17 cellular contexts compared by ENCODE assay signal in the genomic region with DNA sequence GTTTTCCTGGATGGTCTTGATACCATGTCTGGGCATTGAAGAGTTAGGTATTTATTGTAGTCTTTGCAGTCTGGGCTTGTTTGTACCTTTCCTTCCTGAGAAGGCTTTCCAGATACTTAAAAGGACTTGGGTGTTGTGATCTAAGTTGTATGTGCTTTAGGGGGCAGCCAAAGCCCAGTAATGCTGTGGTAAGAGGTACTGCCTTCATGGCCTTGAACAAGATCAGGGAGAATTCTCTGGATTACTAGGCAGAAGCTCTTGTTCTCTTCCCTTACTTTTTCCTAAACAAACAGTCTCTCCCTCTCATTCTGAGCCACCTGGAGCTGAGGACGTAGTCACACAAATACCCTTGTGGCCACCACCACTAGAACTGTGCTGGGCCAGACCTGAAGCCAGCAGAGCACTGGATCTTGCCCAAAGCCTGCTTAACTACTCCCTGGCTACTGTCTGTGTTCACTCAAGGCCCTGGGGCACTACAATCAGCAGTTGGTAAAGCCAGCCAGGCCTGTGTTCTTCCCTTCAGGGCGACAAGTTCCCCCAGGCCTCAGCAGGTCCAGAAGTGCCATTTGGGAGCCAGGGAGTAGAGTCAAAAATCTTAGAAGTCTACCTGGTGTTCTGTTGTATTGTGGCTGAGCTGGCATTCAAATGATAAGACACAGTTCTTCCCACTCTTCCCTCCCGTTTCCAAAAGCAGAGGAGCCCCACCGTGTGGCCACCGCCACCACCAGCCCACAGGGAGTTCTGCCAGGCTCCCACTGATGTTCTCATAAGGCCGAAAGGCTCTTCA. TPM values are rescaled to one million over a fixed set of nuclear protein-coding genes. Genes with fewer than 3 reads are reported as not detected.
A peak's percentile ranks its signal among the peaks of the same experiment; 100 is the strongest.
DNase-seq lines count a peak whose midpoint lies in the region; TF ChIP-seq lines count a peak whose summit lies in the region.
"Had no signal": no experiment of that assay in that cellular context is flagged by ENCODE, and none has a peak within 500 bp of the region (broad histone marks: within the 10 kb centered on the region; RNA-seq: fewer than 3 reads in every experiment).

No MANE protein-coding gene starts in this region.

- CTCF ChIA-PET in activated naive CD4-positive, alpha-beta T cell treated with anti-CD3 and anti-CD28 coated beads for 36 hours (lab: Charles Lee): interaction anchor here (0.6 to 1.8 kb wide), 4 partner anchors 17 to 280 kb away, joined by 3 to 6 read pairs (median 4); no protein-coding TSS in a partner anchor
- CTCF ChIA-PET in activated naive CD4-positive, alpha-beta T cell treated with anti-CD3 and anti-CD28 coated beads, Interleukin-2, amount 10 ng/mL, durations not matched to agents 7 days and 5 days (lab: Charles Lee): interaction anchor here (1.2 to 1.6 kb wide), 2 partner anchors 10 to 271 kb away, joined by 3 to 4 read pairs; partner anchors contain the start of gene NFKBIA

- no peak for DNase-seq in activated naive CD4-positive, alpha-beta T cell treated with anti-CD3 and anti-CD28 coated beads for 36 hours
- no peak for DNase-seq in activated naive CD4-positive, alpha-beta T cell treated with anti-CD3 and anti-CD28 coated beads, Interleukin-2, amount 10 ng/mL, durations not matched to agents 7 days and 5 days
- DNase-seq in SK-MEL-5 (ENCODE audit: low read depth, low spot score): peak; percentile 47
- DNase-seq in endothelial cell (ENCODE audit: low spot score): no peak
- DNase-seq in substantia nigra (lab: John Stamatoyannopoulos, UW): peak in 1 of 49 donors; percentile 3
- no peak for DNase-seq in ecto neural progenitor cell (ENCODE audit: low spot score)
- no peak for DNase-seq in ACHN
- DNase-seq in SHP77 (lab: John Stamatoyannopoulos, UW): no peak
- DNase-seq: activated CD4-positive, alpha-beta memory T cell treated with anti-CD3 and anti-CD28 coated beads, Interleukin-2, amount 10 ng/mL, durations not matched to agents 7 days and 5 days; cerebellar nuclear complex; foreskin keratinocyte; IMR-90; MM.1S; NCI-H226; SW 1271 had no signal

- peak overlapping the region; percentile 54 for H3K27ac Mint-ChIP-seq in activated naive CD4-positive, alpha-beta T cell treated with anti-CD3 and anti-CD28 coated beads for 36 hours
- no peak overlapping the region for H3K27ac Mint-ChIP-seq in activated naive CD4-positive, alpha-beta T cell treated with anti-CD3 and anti-CD28 coated beads, Interleukin-2, amount 10 ng/mL, durations not matched to agents 7 days and 5 days
- peak overlapping the region; percentile 61 for H3K27ac Mint-ChIP-seq in endothelial cell (ENCODE audit: unreplicated experiment)
- H3K27ac Mint-ChIP-seq: activated CD4-positive, alpha-beta memory T cell treated with anti-CD3 and anti-CD28 coated beads, Interleukin-2, amount 10 ng/mL, durations not matched to agents 7 days and 5 days; neural progenitor cell had no signal

- no peaks in the 10 kb centered on the region for H3K9me3 Mint-ChIP-seq in activated naive CD4-positive, alpha-beta T cell treated with anti-CD3 and anti-CD28 coated beads for 36 hours
- H3K9me3 Mint-ChIP-seq in activated naive CD4-positive, alpha-beta T cell treated with anti-CD3 and anti-CD28 coated beads, Interleukin-2, amount 10 ng/mL, durations not matched to agents 7 days and 5 days: peaks cover 7% of the 10 kb centered on the region
- no peaks in the 10 kb centered on the region for H3K9me3 Mint-ChIP-seq in endothelial cell (ENCODE audit: unreplicated experiment)
- H3K9me3 Mint-ChIP-seq: activated CD4-positive, alpha-beta memory T cell treated with anti-CD3 and anti-CD28 coated beads, Interleukin-2, amount 10 ng/mL, durations not matched to agents 7 days and 5 days had no signal

- no peak for TF ChIP-seq CTCF in endothelial cell (IDR thresholded peaks at IDR 0.05; ENCODE audit: unreplicated experiment)

- intact Hi-C loops in activated naive CD4-positive, alpha-beta T cell treated with anti-CD3 and anti-CD28 coated beads for 36 hours (cut with micrococcal nuclease): no loop called here

- H3K27me3 Mint-ChIP-seq in activated naive CD4-positive, alpha-beta T cell treated with anti-CD3 and anti-CD28 coated beads for 36 hours (ENCODE audit: low read depth): no peaks in the 10 kb centered on the region
- no peaks in the 10 kb centered on the region for H3K27me3 Mint-ChIP-seq in activated naive CD4-positive, alpha-beta T cell treated with anti-CD3 and anti-CD28 coated beads, Interleukin-2, amount 10 ng/mL, durations not matched to agents 7 days and 5 days
- H3K27me3 Mint-ChIP-seq in endothelial cell (ENCODE audit: unreplicated experiment): peaks cover 4% of the 10 kb centered on the region
- H3K27me3 Mint-ChIP-seq: activated CD4-positive, alpha-beta memory T cell treated with anti-CD3 and anti-CD28 coated beads, Interleukin-2, amount 10 ng/mL, durations not matched to agents 7 days and 5 days had no signal

- H3K4me1 Mint-ChIP-seq in activated naive CD4-positive, alpha-beta T cell treated with anti-CD3 and anti-CD28 coated beads for 36 hours (ENCODE audit: low read depth): peaks cover 18% of the 10 kb centered on the region
- H3K4me1 Mint-ChIP-seq in activated naive CD4-positive, alpha-beta T cell treated with anti-CD3 and anti-CD28 coated beads, Interleukin-2, amount 10 ng/mL, durations not matched to agents 7 days and 5 days: peaks cover 8% of the 10 kb centered on the region
- H3K4me1 Mint-ChIP-seq in endothelial cell (ENCODE audit: unreplicated experiment): peaks cover 10% of the 10 kb centered on the region
- H3K4me1 Mint-ChIP-seq: neural progenitor cell had no signal

- in situ Hi-C loops in SK-MEL-5 (cut with HindIII; ENCODE audit: low pct_unique_long_range_greater_than_20kb, low sequenced_read_pairs): no loop called here
- in situ Hi-C loops in ACHN (cut with HindIII; ENCODE audit: low pct_ligation_motif_present, low pct_unique_long_range_greater_than_20kb, low sequenced_read_pairs): no loop called here

- H3K27ac ChIP-seq in substantia nigra (ENCODE audit: low read depth, low read length, poor library complexity, severe bottlenecking): peak overlapping the region; percentile 79
- H3K27ac ChIP-seq: foreskin keratinocyte, neural progenitor cell, VCaP had no signal

- peaks cover 30% of the 10 kb centered on the region for H3K36me3 Mint-ChIP-seq in activated naive CD4-positive, alpha-beta T cell treated with anti-CD3 and anti-CD28 coated beads for 36 hours (ENCODE audit: low read depth)
- peaks cover 52% of the 10 kb centered on the region for H3K36me3 Mint-ChIP-seq in activated naive CD4-positive, alpha-beta T cell treated with anti-CD3 and anti-CD28 coated beads, Interleukin-2, amount 10 ng/mL, durations not matched to agents 7 days and 5 days
- peaks cover 32% of the 10 kb centered on the region for H3K36me3 Mint-ChIP-seq in endothelial cell (ENCODE audit: low read depth, unreplicated experiment)

- no peak overlapping the region for H3K4me3 Mint-ChIP-seq in activated naive CD4-positive, alpha-beta T cell treated with anti-CD3 and anti-CD28 coated beads for 36 hours
- no peak overlapping the region for H3K4me3 Mint-ChIP-seq in activated naive CD4-positive, alpha-beta T cell treated with anti-CD3 and anti-CD28 coated beads, Interleukin-2, amount 10 ng/mL, durations not matched to agents 7 days and 5 days
- H3K4me3 Mint-ChIP-seq in endothelial cell (ENCODE audit: unreplicated experiment): peak overlapping the region; percentile 72
- H3K4me3 Mint-ChIP-seq: activated CD4-positive, alpha-beta memory T cell treated with anti-CD3 and anti-CD28 coated beads, Interleukin-2, amount 10 ng/mL, durations not matched to agents 7 days and 5 days; neural progenitor cell had no signal

RNA-seq across cellular contexts. Expression of gene PRORP, which starts 11.4 kb away (rescaled TPM):
- 10 to 100 TPM; 37.9 to 40.8 TPM for total RNA-seq in activated naive CD4-positive, alpha-beta T cell treated with anti-CD3 and anti-CD28 coated beads for 36 hours
- total RNA-seq in SK-MEL-5 (2014; rRNA removed; shearing (Covaris generic)): 32.7 and 36.8 TPM in 2 replicates
- polyA plus RNA-seq in SK-MEL-5 (2015; cell fraction: cytosol; rRNA removed): 17.3 and 17.9 TPM in 2 replicates
- 19.3 and 20.7 TPM in 2 replicates for polyA plus RNA-seq in SK-MEL-5 (2015; cell fraction: nucleus; rRNA removed)
- 56.6 TPM for total RNA-seq in endothelial cell (ENCODE audit: unreplicated experiment)

RNA-seq across cellular contexts. Expression of gene PPP2R3C, which starts 11.9 kb away (rescaled TPM):
- total RNA-seq in activated naive CD4-positive, alpha-beta T cell treated with anti-CD3 and anti-CD28 coated beads for 36 hours: 10 to 100 TPM; 44.5 to 47.5 TPM
- 53.9 and 57.6 TPM in 2 replicates for total RNA-seq in SK-MEL-5 (2014; rRNA removed; shearing (Covaris generic))
- 21.6 and 27.8 TPM in 2 replicates for polyA plus RNA-seq in SK-MEL-5 (2015; cell fraction: cytosol; rRNA removed)
- 27.7 and 31.0 TPM in 2 replicates for polyA plus RNA-seq in SK-MEL-5 (2015; cell fraction: nucleus; rRNA removed)
- total RNA-seq in endothelial cell (ENCODE audit: unreplicated experiment): 29.1 TPM
